8 cellular contexts compared by ENCODE assay signal in the genomic region with DNA sequence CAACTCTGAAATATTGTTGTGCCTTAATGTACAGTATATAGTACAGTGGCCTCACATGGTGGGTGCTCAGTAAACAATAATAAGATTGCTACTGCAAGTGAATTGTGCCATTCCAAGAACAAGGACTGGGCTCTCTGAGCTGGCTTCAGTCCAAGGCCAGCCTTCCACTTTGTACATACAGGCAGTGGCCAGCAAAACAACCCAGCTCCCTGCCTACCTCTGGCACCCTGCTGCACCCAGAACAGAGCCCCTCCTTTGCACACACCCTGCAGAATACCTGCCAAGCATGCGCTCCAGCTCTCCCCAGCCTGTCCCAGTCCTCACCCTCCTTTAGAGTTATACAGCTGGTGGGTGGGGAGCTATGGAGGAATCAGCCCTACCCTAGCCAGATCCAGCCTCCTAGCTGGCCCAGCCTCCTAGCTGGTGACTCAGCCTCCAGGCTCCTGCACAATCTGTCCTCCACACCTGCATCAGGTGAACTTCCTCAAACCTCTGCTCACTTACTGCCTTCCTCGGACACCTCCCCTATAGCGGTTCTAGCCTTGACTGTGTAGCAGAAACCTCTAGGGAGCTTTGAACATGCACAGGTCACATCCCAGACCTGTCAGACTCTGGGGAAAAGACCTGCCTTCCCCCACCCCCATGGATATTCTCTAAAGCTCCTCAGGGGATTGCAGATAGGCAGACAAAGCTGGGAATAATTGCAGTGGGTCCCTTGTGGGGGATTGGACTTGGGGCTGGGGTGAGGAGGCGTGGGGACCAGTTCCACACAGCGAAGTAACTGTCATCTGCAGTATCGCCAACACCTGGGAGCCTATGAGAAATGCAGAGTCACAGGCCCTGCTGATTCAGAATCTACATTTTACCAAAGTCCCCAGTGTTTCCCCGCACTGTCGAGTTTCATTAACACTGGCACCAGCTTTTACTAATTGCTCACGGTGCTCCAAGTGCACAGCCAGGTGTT. TPM values are rescaled to one million over a fixed set of nuclear protein-coding genes. Genes with fewer than 3 reads are reported as not detected.
DNase-seq lines count a peak whose midpoint lies in the region; ATAC-seq and TF ChIP-seq lines count a peak whose summit lies in the region.

No MANE protein-coding gene starts in this region.

- POLR2A ChIA-PET in MCF 10A (lab: Yijun Ruan, JAX), result interaction anchor here (0.6 to 4.2 kb wide), 20 partner anchors 8 to 466 kb away, joined by 3 to 54 read pairs (median 6); a partner anchor contains a TSS

- no peaks in the 10 kb centered on the region for H3K27me3 Mint-ChIP-seq in MCF 10A (ENCODE audit: insufficient read depth, unreplicated experiment)

- TF ChIP-seq CTCF in MCF 10A (IDR thresholded peaks at IDR 0.05; ENCODE audit: unreplicated experiment), result no peak
- TF ChIP-seq CTCF in mucosa of descending colon (IDR thresholded peaks at IDR 0.05), result no peak

- intact Hi-C loops in MCF 10A (cut with micrococcal nuclease) (no loop called here), mucosa of descending colon (cut with DNase I, micrococcal nuclease) (no loop called here)

- BruUV-seq in MCF 10A (replicated peaks; lab: Mats Ljungman, UMichigan), result no TSS peak

- H3K4me3 Mint-ChIP-seq in MCF 10A (ENCODE audit: unreplicated experiment), result no peak overlapping the region

- H3K4me1 Mint-ChIP-seq in MCF 10A (ENCODE audit: insufficient read depth, unreplicated experiment), result peaks cover 32% of the 10 kb centered on the region

- no peaks in the 10 kb centered on the region for H3K9me3 ChIP-seq in mucosa of descending colon

- peaks cover 37% of the 10 kb centered on the region for H3K4me1 ChIP-seq in mucosa of descending colon (ENCODE audit: low read depth)

- H3K9me3 Mint-ChIP-seq in MCF 10A (ENCODE audit: unreplicated experiment), result no peaks in the 10 kb centered on the region

- DNase-seq in DMS53 treated with DMSO at 0.1 percent for 48 hours (lab: John Stamatoyannopoulos, UW; ENCODE audit: unreplicated experiment) (peak; percentile 80), NCI-H2029 treated with DMSO at 0.1 percent for 48 hours (lab: John Stamatoyannopoulos, UW) (peak; percentile 83), MCF 10A (ENCODE audit: unreplicated experiment) (peak; percentile 94), mucosa of descending colon (peak; percentile 91 to 96 (median 93)), activated gamma-delta T cell (lab: John Stamatoyannopoulos, UW) (no peak), dedifferentiated amniotic fluid mesenchymal stem cell (ENCODE audit: extremely low spot score) (no peak)
- no peak for DNase-seq in stimulated activated naive CD4-positive, alpha-beta T cell (lab: John Stamatoyannopoulos, UW)

- no peak overlapping the region for H3K4me3 ChIP-seq in mucosa of descending colon

- no peaks in the 10 kb centered on the region for H3K36me3 ChIP-seq in mucosa of descending colon (ENCODE audit: low read depth)

- CTCF ChIA-PET in MCF 10A (lab: Yijun Ruan, JAX), result interaction anchor here (0.8 to 3.3 kb wide), 11 partner anchors 13 to 249 kb away, joined by 3 to 18 read pairs (median 5); a partner anchor contains a TSS

- peaks cover 39% of the 10 kb centered on the region for H3K36me3 Mint-ChIP-seq in MCF 10A (ENCODE audit: insufficient read depth, unreplicated experiment)

- ATAC-seq in mucosa of descending colon, result peak; percentile 92
- ATAC-seq in HG02763 (IDR thresholded peaks at IDR 0.05; ENCODE audit: unreplicated experiment), result no peak

- peak overlapping the region; percentile 71 for H3K27ac Mint-ChIP-seq in MCF 10A (ENCODE audit: low read depth, unreplicated experiment)

RNA-seq across cellular contexts. Expression of a gene that starts 17.9 kb away (rescaled TPM):
- total RNA-seq in MCF 10A (2022) (not detected in 2 replicates), mucosa of descending colon (1 to 10 TPM in 1 of 3 donors, not detected in 2; 1.7 TPM)

RNA-seq across cellular contexts. Expression of a gene that starts 25.6 kb away (rescaled TPM):
- total RNA-seq in MCF 10A (2022), result 9.7 and 11.4 TPM in 2 replicates
- total RNA-seq in mucosa of descending colon, result 10 to 100 TPM; 45.7 to 84.9 (median 61.0) TPM

RNA-seq across cellular contexts. Expression of a gene that starts 57.9 kb away (rescaled TPM):
- total RNA-seq in MCF 10A (2022) (5.1 and 9.3 TPM in 2 replicates), mucosa of descending colon (10 to 100 TPM; 21.2 to 40.8 (median 34.9) TPM)

Comparison
In these comparisons a context has a peak if more than half of its experiments do, and no peak if none do; other contexts are left out.
1. DNase-seq: peak in DMS53 treated with DMSO at 0.1 percent for 48 hours (single experiment), NCI-H2029 treated with DMSO at 0.1 percent for 48 hours (single experiment), MCF 10A (single experiment) and mucosa of descending colon (3 of 3); none in activated gamma-delta T cell (single experiment), dedifferentiated amniotic fluid mesenchymal stem cell (single experiment) and stimulated activated naive CD4-positive, alpha-beta T cell (0 of 6).